ENCODE assay signal across 8 cellular contexts in the genomic region with DNA sequence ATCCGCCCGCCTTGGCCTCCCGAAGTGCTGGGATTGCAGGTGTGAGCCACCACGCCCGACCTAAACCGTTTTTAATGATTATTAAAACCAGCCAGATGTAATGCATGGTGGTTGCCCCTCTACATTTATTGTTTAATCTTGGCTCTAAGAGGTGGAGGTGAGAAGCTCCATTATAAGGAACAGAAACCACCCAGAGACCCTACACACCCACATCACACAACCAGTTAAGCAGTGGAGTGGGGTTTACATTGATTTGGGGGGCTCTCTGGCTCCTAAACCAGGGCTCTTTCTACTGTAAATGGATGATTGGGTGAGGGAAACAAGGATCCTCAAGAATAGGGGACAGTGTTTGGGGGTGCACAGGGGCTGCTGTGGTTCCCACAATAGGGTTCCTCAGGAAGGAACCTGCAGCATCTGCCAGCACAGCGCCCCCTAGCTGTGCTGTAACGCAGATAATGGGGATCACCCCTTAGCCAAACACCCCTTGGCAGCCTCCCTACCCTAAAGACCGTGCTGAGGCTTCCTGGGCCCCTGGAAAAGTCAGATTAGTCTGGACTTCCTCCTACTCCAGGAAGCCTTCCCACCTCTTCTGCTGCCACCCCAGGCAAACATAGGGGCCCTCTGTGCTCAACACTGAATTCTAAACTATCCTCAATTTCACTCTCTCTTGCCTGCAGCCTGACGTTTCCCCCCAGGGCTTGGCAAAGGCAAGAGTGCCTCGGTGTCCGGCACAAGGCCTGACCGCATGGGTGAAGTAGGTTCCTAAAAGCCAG. TPM values are rescaled to one million over a fixed set of nuclear protein-coding genes. Genes with fewer than 3 reads are reported as not detected.
DNase-seq lines count a peak whose midpoint lies in the region; ATAC-seq and TF ChIP-seq lines count a peak whose summit lies in the region.

No MANE protein-coding gene starts in this region.

- in situ Hi-C loops in brain microvascular endothelial cell (cut with HindIII; ENCODE audit: low pct_ligation_motif_present, low sequenced_read_pairs), result no loop called here

- peaks cover 28% of the 10 kb centered on the region for H3K36me3 ChIP-seq in brain microvascular endothelial cell (replicated peaks)
- H3K36me3 ChIP-seq in right lobe of liver, result peaks cover 0 to 10% (median 4%) of the 10 kb centered on the region in 4 donors

- no peak for ATAC-seq in right lobe of liver
- ATAC-seq in HG03280 (IDR thresholded peaks at IDR 0.05; ENCODE audit: unreplicated experiment), result no peak
- ATAC-seq in GM19395 (IDR thresholded peaks at IDR 0.05; ENCODE audit: unreplicated experiment), result no peak

- intact Hi-C loops in right lobe of liver (cut with DNase I), result no loop called here

- 29% methylated on average over 7 of the region's 13 CpGs for WGBS in right lobe of liver (ENCODE audit: insufficient coverage, low coverage, low lambda C conversion rate, missing lambda C conversion rate)

- peaks cover 0 to 56% (median 22%) of the 10 kb centered on the region in 4 donors for H3K4me1 ChIP-seq in right lobe of liver

- DNase-seq in GM20000 (ENCODE audit: low spot score) (peak; percentile 88), UCSD-AML1 (lab: John Stamatoyannopoulos, UW; ENCODE audit: unreplicated experiment) (peak; percentile 61), brain microvascular endothelial cell (no peak), right lobe of liver (peak in 1 of 3 donors; percentile 53)
- DNase-seq in stimulated activated CD8-positive, alpha-beta memory T cell treated with anti-CD3 and anti-CD28 coated beads, Interleukin-4, amount 100 ng/mL, for 48 hours, result peak; percentile 77

- no peaks in the 10 kb centered on the region for H3K9me3 ChIP-seq in right lobe of liver

- TF ChIP-seq CTCF in 22Rv1 (IDR thresholded peaks at IDR 0.05) (peak; percentile 77), GM20000 (IDR thresholded peaks at IDR 0.05; ENCODE audit: extremely low read depth, missing control alignments) (peak; percentile 67), brain microvascular endothelial cell (IDR thresholded peaks at IDR 0.05; ENCODE audit: low read depth, low read length, missing control alignments) (peak; percentile 89), right lobe of liver (IDR thresholded peaks at IDR 0.05) (peak; percentile 55 to 77 (median 72))

- no peak overlapping the region for H3K27ac ChIP-seq in 22Rv1
- no peak overlapping the region for H3K27ac ChIP-seq in brain microvascular endothelial cell
- H3K27ac ChIP-seq in right lobe of liver, result peak overlapping the region in 2 of 3 donors; percentile 13 to 95

- H3K27me3 ChIP-seq in brain microvascular endothelial cell (replicated peaks) (no peaks in the 10 kb centered on the region), right lobe of liver (no peaks in the 10 kb centered on the region)

- H3K4me3 ChIP-seq in brain microvascular endothelial cell (ENCODE audit: low read depth, low read length) (no peak overlapping the region), right lobe of liver (peak overlapping the region in 2 of 3 donors; percentile 19 to 64)

- TF ChIP-seq POLR2A in right lobe of liver (IDR thresholded peaks at IDR 0.05), result no peak

RNA-seq across cellular contexts. Expression of a gene that starts 2.4 kb away (rescaled TPM):
- total RNA-seq in right lobe of liver, result 100 to 1,000 TPM; 153 to 301 (median 214) TPM

RNA-seq across cellular contexts. Expression of a gene that starts 2.6 kb away (rescaled TPM):
- total RNA-seq in right lobe of liver, result 100 to 1,000 TPM; 223 to 355 (median 321) TPM

RNA-seq across cellular contexts. Expression of a gene that starts 29.6 kb away (rescaled TPM):
- total RNA-seq in right lobe of liver, result 1 to 10 TPM; 2.0 to 9.7 (median 4.4) TPM

Comparison
In these comparisons a context has a peak if more than half of its experiments do, and no peak if none do; other contexts are left out.
1. H3K27ac ChIP-seq: peak in right lobe of liver (2 of 3); none in 22Rv1 (single experiment) and brain microvascular endothelial cell (single experiment).
2. Peak in every context shown above with its lines, with median percentiles within 50 percentile points of each other: CTCF ChIP-seq.